22 cellular contexts compared by ENCODE assay signal in genomic region chr16:62022688-62023087, GRCh38. TPM values are rescaled to one million over a fixed set of nuclear protein-coding genes. Genes with fewer than 3 reads are reported as not detected.
A peak's percentile ranks its signal among the peaks of the same experiment; 100 is the strongest.
DNase-seq lines count a peak whose midpoint lies in the region; ATAC-seq and TF ChIP-seq lines count a peak whose summit lies in the region.
"Had no signal": no experiment of that assay in that cellular context is flagged by ENCODE, and none has a peak within 500 bp of the region (broad histone marks: within the 10 kb centered on the region; RNA-seq: fewer than 3 reads in every experiment).

No MANE protein-coding gene starts in this region.

- H3K4me1 ChIP-seq in GM23338 (ENCODE audit: insufficient read depth): peaks cover 24% of the 10 kb centered on the region
- peaks cover 0 to 3% of the 10 kb centered on the region in 2 donors for H3K4me1 ChIP-seq in aorta (ENCODE audit: control insufficient read depth in 1 of 2, insufficient read depth in 2 of 2, low read length in 2 of 2)
- H3K4me1 ChIP-seq: BLaER1, HAP-1 had no signal

- peak overlapping the region; percentile 23; the same call in 1 of the 2 replicates for H3K27ac Mint-ChIP-seq in GM23338
- H3K27ac Mint-ChIP-seq in stimulated activated memory B cell treated with anti-CD40 and anti-IgM and Interleukin-4, amounts not matched to agents 10 μg/mL and 1 μg/mL and 100 μg/mL, for 72 hours: no peak overlapping the region
- H3K27ac Mint-ChIP-seq: CD4-positive, alpha-beta memory T cell had no signal

- no peak overlapping the region for H3K4me3 ChIP-seq in GM23338
- no peak overlapping the region for H3K4me3 ChIP-seq in aorta (ENCODE audit: low read length in 2 of 2)
- H3K4me3 ChIP-seq: BLaER1, HAP-1 had no signal

- H3K27me3 ChIP-seq in GM23338 (ENCODE audit: insufficient read depth) (no peaks in the 10 kb centered on the region), aorta (ENCODE audit: control insufficient read depth in 1 of 2, insufficient read depth in 2 of 2, low read length in 1 of 2) (no peaks in the 10 kb centered on the region)
- H3K27me3 ChIP-seq: BLaER1 had no signal

- no peaks in the 10 kb centered on the region for H3K79me2 ChIP-seq in GM23338 (replicated peaks; ENCODE audit: insufficient read depth)

- H3K27ac ChIP-seq in GM23338 (ENCODE audit: low read depth) (no peak overlapping the region), aorta (ENCODE audit: low read depth in 1 of 2, low read length in 2 of 2) (no peak overlapping the region)
- H3K27ac ChIP-seq: BLaER1, HL-60 had no signal

- H3K9me2 ChIP-seq in GM23338 (ENCODE audit: insufficient read depth): no peaks in the 10 kb centered on the region

- no peaks in the 10 kb centered on the region for H3K36me3 Mint-ChIP-seq in GM23338 (ENCODE audit: low read depth)
- H3K36me3 Mint-ChIP-seq in stimulated activated memory B cell treated with anti-CD40 and anti-IgM and Interleukin-4, amounts not matched to agents 10 μg/mL and 1 μg/mL and 100 μg/mL, for 72 hours: no peaks in the 10 kb centered on the region
- H3K36me3 Mint-ChIP-seq: CD14-positive monocyte; CD4-positive, alpha-beta memory T cell had no signal

- no peaks in the 10 kb centered on the region for H3K9me3 Mint-ChIP-seq in GM23338
- peaks cover 6% of the 10 kb centered on the region for H3K9me3 Mint-ChIP-seq in stimulated activated memory B cell treated with anti-CD40 and anti-IgM and Interleukin-4, amounts not matched to agents 10 μg/mL and 1 μg/mL and 100 μg/mL, for 72 hours
- H3K9me3 Mint-ChIP-seq: CD14-positive monocyte had no signal

- peak; percentile 7 for DNase-seq in GM23338 (ENCODE audit: low spot score)
- peak; percentile 38 for DNase-seq in NCI-H2227 (lab: John Stamatoyannopoulos, UW; ENCODE audit: unreplicated experiment)
- peak; percentile 48 for DNase-seq in ecto neural progenitor cell (ENCODE audit: low spot score)
- peak; percentile 14 for DNase-seq in midbrain (lab: John Stamatoyannopoulos, UW)
- DNase-seq in aorta: no peak
- no peak for DNase-seq in putamen (ENCODE audit: low spot score)
- DNase-seq: 8988T; CD4-positive, alpha-beta memory T cell; DMS153; DMS79; GDM1; GOT3; IMR-90 had no signal

- H3K27me3 Mint-ChIP-seq in GM23338 (ENCODE audit: insufficient read depth, low read depth, poor library complexity): no peaks in the 10 kb centered on the region
- no peaks in the 10 kb centered on the region for H3K27me3 Mint-ChIP-seq in stimulated activated memory B cell treated with anti-CD40 and anti-IgM and Interleukin-4, amounts not matched to agents 10 μg/mL and 1 μg/mL and 100 μg/mL, for 72 hours
- H3K27me3 Mint-ChIP-seq: CD4-positive, alpha-beta memory T cell had no signal

- 0 out of 2 replicates have a peak overlapping the region, but pooled peaks have one; percentile 32 for H3K4me2 ChIP-seq in GM23338
- H3K4me2 ChIP-seq: BLaER1 had no signal

- peaks cover 46% of the 10 kb centered on the region for H3K4me1 Mint-ChIP-seq in GM23338
- H3K4me1 Mint-ChIP-seq in stimulated activated memory B cell treated with anti-CD40 and anti-IgM and Interleukin-4, amounts not matched to agents 10 μg/mL and 1 μg/mL and 100 μg/mL, for 72 hours: no peaks in the 10 kb centered on the region
- H3K4me1 Mint-ChIP-seq: CD14-positive monocyte; CD4-positive, alpha-beta memory T cell had no signal

- 0 out of 2 replicates have a peak overlapping the region, but pooled peaks have one; percentile 29 for H2AFZ ChIP-seq in GM23338

- H3K36me3 ChIP-seq in GM23338 (ENCODE audit: insufficient read depth): no peaks in the 10 kb centered on the region
- H3K36me3 ChIP-seq in aorta (ENCODE audit: control insufficient read depth in 1 of 2, insufficient read depth in 2 of 2, low read length in 1 of 2): no peaks in the 10 kb centered on the region
- H3K36me3 ChIP-seq: BLaER1, HAP-1 had no signal

- H3F3A ChIP-seq in GM23338 (replicated peaks; ENCODE audit: low read depth): no peaks in the 10 kb centered on the region

- ATAC-seq in GM23338 (peak; percentile 90), HG02610 (IDR thresholded peaks at IDR 0.05; ENCODE audit: unreplicated experiment) (no peak), aorta (ENCODE audit: low FRiP score) (no peak)
- ATAC-seq in stimulated activated memory B cell treated with anti-CD40 and anti-IgM and Interleukin-4, amounts not matched to agents 10 μg/mL and 1 μg/mL and 100 μg/mL, for 72 hours: no peak

- no peaks in the 10 kb centered on the region for H3K9me3 ChIP-seq in aorta (ENCODE audit: control insufficient read depth, low read length)
- H3K9me3 ChIP-seq: BLaER1, HAP-1 had no signal

- WGBS in aorta, 2 donors: 77 to 96% methylated on average over 3 of the region's 3 CpGs

- no peak for TF ChIP-seq CTCF in GM23338 (conservative IDR thresholded peaks at IDR 0.05; ENCODE audit: low read depth in 2 of 2)

- H3K4me3 Mint-ChIP-seq in GM23338: no peak overlapping the region
- no peak overlapping the region for H3K4me3 Mint-ChIP-seq in stimulated activated memory B cell treated with anti-CD40 and anti-IgM and Interleukin-4, amounts not matched to agents 10 μg/mL and 1 μg/mL and 100 μg/mL, for 72 hours
- H3K4me3 Mint-ChIP-seq: CD14-positive monocyte; CD4-positive, alpha-beta memory T cell had no signal

- intact Hi-C loops in aorta (cut with DNase I): no loop called here

- no peaks in the 10 kb centered on the region for H4K20me1 ChIP-seq in GM23338 (replicated peaks; ENCODE audit: insufficient read depth)
- H4K20me1 ChIP-seq: BLaER1 had no signal

TF ChIP-seq in GM23338, 12 proteins besides CTCF, POLR2A, EP300 and RAD21 (continues in another document):
- no peak for TF ChIP-seq ETS1 (IDR thresholded peaks at IDR 0.05)
- no peak for TF ChIP-seq JUNB (IDR thresholded peaks at IDR 0.05; ENCODE audit: unreplicated experiment)
- no peak for TF ChIP-seq CREB1 (CRISPR knock-in tag; IDR thresholded peaks at IDR 0.05; ENCODE audit: low read depth)
- no peak for TF ChIP-seq EZH2phosphoT487 (IDR thresholded peaks at IDR 0.05; ENCODE audit: unreplicated experiment)
- no peak for TF ChIP-seq ZNF114 (CRISPR knock-in tag; IDR thresholded peaks at IDR 0.05)
- no peak for TF ChIP-seq NANOG (IDR thresholded peaks at IDR 0.05; ENCODE audit: borderline replicate concordance)

RNA-seq across cellular contexts. Expression of gene CDH8, which starts 13.6 kb away (rescaled TPM):
- total RNA-seq in GM23338 (2014; rRNA removed; shearing (Covaris generic)): 11.7 and 13.9 TPM in 2 replicates
- polyA plus RNA-seq in GM23338 (2016; fragmentation: Nextera tagmentation; extraction: Ambion mirVana) (7.1 and 10.2 TPM in 2 replicates), aorta (1 to 10 TPM in 1 of 2 donors, under 1 TPM in 1; 0.33 to 3.4 TPM)
- total RNA-seq in aorta: 10 to 100 TPM in 1 of 2 donors, 1 to 10 TPM in 1; 4.1 to 15.4 TPM
- total RNA-seq: CD4-positive, alpha-beta memory T cell; Daoy; HT1080; IMR-90 had no signal
- polyA plus RNA-seq: AG04450; CD14-positive monocyte; CD4-positive, alpha-beta memory T cell; IMR-90 had no signal

Comparison
In these comparisons a context has a peak if more than half of its experiments do, and no peak if none do; other contexts are left out.
1. DNase-seq: peak in GM23338 (single experiment), NCI-H2227 (single experiment), ecto neural progenitor cell (single experiment) and midbrain (single experiment); none in aorta (0 of 2) and putamen (single experiment).